ENCODE assay signal across 16 cellular contexts in genomic region chr15:69744421-69745162, GRCh38.
A peak's percentile ranks its signal among the peaks of the same experiment; 100 is the strongest.
DNase-seq lines count a peak whose midpoint lies in the region; ATAC-seq, FAIRE-seq and TF ChIP-seq lines count a peak whose summit lies in the region.
"Had no signal": no experiment of that assay in that cellular context is flagged by ENCODE, and none has a peak within 500 bp of the region (broad histone marks: within the 10 kb centered on the region; RNA-seq: fewer than 3 reads in every experiment).

No MANE protein-coding gene starts in this region.

- H3K4me3 ChIP-seq in HepG2 (replicated peaks in 1 of 3; ENCODE audit: insufficient read depth in 1 of 3, low read depth in 2 of 3, low read length in 3 of 3) = no peak overlapping the region
- no peak overlapping the region for H3K4me3 ChIP-seq in right lobe of liver
- H3K4me3 ChIP-seq in OCI-LY7 (ENCODE audit: low read depth, low read length, poor library complexity, severe bottlenecking) = no peak overlapping the region
- H3K4me3 ChIP-seq in coronary artery = no peak overlapping the region
- H3K4me3 ChIP-seq in Caco-2 (ENCODE audit: low read depth, low read length) = no peak overlapping the region
- H3K4me3 ChIP-seq in GM23248 = no peak overlapping the region
- H3K4me3 ChIP-seq: SJCRH30 had no signal

- no peak overlapping the region for H3K27ac Mint-ChIP-seq in Caco-2 (ENCODE audit: unreplicated experiment)

- no peaks in the 10 kb centered on the region for H3F3A ChIP-seq in GM23248 (ENCODE audit: insufficient read depth)

- no peak for TF ChIP-seq RAD21 in HepG2 (CRISPR knock-in tag; IDR thresholded peaks at IDR 0.05)

- H3K27ac ChIP-seq in HepG2 (ENCODE audit: extremely low read length, insufficient read depth, low read length) (no peak overlapping the region), right lobe of liver (no peak overlapping the region), OCI-LY7 (ENCODE audit: low read depth, low read length, poor library complexity, severe bottlenecking) (no peak overlapping the region), coronary artery (no peak overlapping the region), GM23248 (no peak overlapping the region)
- H3K27ac ChIP-seq: SJCRH30 had no signal

- TF ChIP-seq CTCF in HepG2 (CRISPR knock-in tag; IDR thresholded peaks at IDR 0.05) (no peak), right lobe of liver (IDR thresholded peaks at IDR 0.05) (no peak), OCI-LY7 (conservative IDR thresholded peaks at IDR 0.05; ENCODE audit: low read length) (no peak), coronary artery (IDR thresholded peaks at IDR 0.05) (no peak), Caco-2 (IDR thresholded peaks at IDR 0.05; ENCODE audit: insufficient read depth in 1 of 2, low read depth in 1 of 2, low read length in 1 of 2, severe bottlenecking in 1 of 2, unreplicated experiment in 1 of 2) (no peak)

- H3K36me3 Mint-ChIP-seq in Caco-2 (ENCODE audit: insufficient read depth, unreplicated experiment) = no peaks in the 10 kb centered on the region

- WGBS in HepG2 (ENCODE audit: low lambda C conversion rate) = 22% methylated on average over 5 of the region's 5 CpGs
- 46% methylated on average over 3 of the region's 5 CpGs for WGBS in right lobe of liver (ENCODE audit: insufficient coverage, low coverage, low lambda C conversion rate, missing lambda C conversion rate)
- 24 to 27% methylated on average over 5 of the region's 5 CpGs for WGBS in GM23248 (ENCODE audit: low coverage in 1 of 2, low lambda C conversion rate in 2 of 2, missing lambda C conversion rate in 2 of 2), 2 experiments

- BruUV-seq in HepG2 (replicated peaks; lab: Mats Ljungman, UMichigan) (no TSS peak), OCI-LY7 (replicated peaks; lab: Mats Ljungman, UMichigan) (no TSS peak), Caco-2 (replicated peaks; lab: Mats Ljungman, UMichigan) (no TSS peak)

- no peak for FAIRE-seq in HepG2 (lab: Jason Lieb, UNC)
- FAIRE-seq: H54 had no signal

- H3K9ac ChIP-seq in HepG2 (ENCODE audit: insufficient read depth, low read depth, low read length) (no peak overlapping the region), GM23248 (no peak overlapping the region)

- no peak for TF ChIP-seq POLR2A in HepG2 (IDR thresholded peaks at IDR 0.05; ENCODE audit: insufficient read depth in 1 of 2, low read depth in 2 of 2, low read length in 2 of 2)
- no peak for TF ChIP-seq POLR2A in right lobe of liver (IDR thresholded peaks at IDR 0.05)

- intact Hi-C loops in HepG2 (cut with micrococcal nuclease; ENCODE audit: unreplicated experiment) = no loop called here
- intact Hi-C loops in right lobe of liver (cut with DNase I) = no loop called here
- intact Hi-C loops in OCI-LY7 (cut with micrococcal nuclease; ENCODE audit: unreplicated experiment) = loop anchor here (10.0 kb wide), 1 partner anchor 460 kb away; no protein-coding TSS in a partner anchor
- intact Hi-C loops in Caco-2 (cut with micrococcal nuclease; ENCODE audit: unreplicated experiment) = no loop called here

- H3K9me2 ChIP-seq in OCI-LY7 (ENCODE audit: insufficient read depth, low read length) = no peaks in the 10 kb centered on the region
- no peaks in the 10 kb centered on the region for H3K9me2 ChIP-seq in GM23248 (ENCODE audit: insufficient read depth)

- H3K4me2 ChIP-seq in HepG2 (ENCODE audit: low read depth, low read length) (no peak overlapping the region), OCI-LY7 (ENCODE audit: low read length) (peak overlapping the region; percentile 44), GM23248 (ENCODE audit: unreplicated experiment) (no peak overlapping the region)

- H3K27me3 Mint-ChIP-seq in Caco-2 (ENCODE audit: insufficient read depth, unreplicated experiment) = peaks cover 6% of the 10 kb centered on the region

- no peaks in the 10 kb centered on the region for H3K9me3 ChIP-seq in HepG2 (ENCODE audit: low read length)
- H3K9me3 ChIP-seq in right lobe of liver = no peaks in the 10 kb centered on the region
- H3K9me3 ChIP-seq in OCI-LY7 (ENCODE audit: low read length) = no peaks in the 10 kb centered on the region
- H3K9me3 ChIP-seq in Caco-2 = 0 out of 2 replicates have a peak, but pooled peaks cover 5% of the 10 kb centered on the region
- H3K9me3 ChIP-seq in GM23248 (ENCODE audit: low read depth) = no peaks in the 10 kb centered on the region

- no peak for TF ChIP-seq EP300 in HepG2 (IDR thresholded peaks at IDR 0.05; ENCODE audit: low read depth in 2 of 2, low read length in 2 of 2)
- no peak for TF ChIP-seq EP300 in HepG2 (CRISPR knock-in tag; IDR thresholded peaks at IDR 0.05; ENCODE audit: borderline replicate concordance)

- no peak for ATAC-seq in HepG2
- no peak for ATAC-seq in right lobe of liver
- ATAC-seq in HG02852 (IDR thresholded peaks at IDR 0.05; ENCODE audit: unreplicated experiment) = no peak

- in situ Hi-C loops in HepG2 (cut with HindIII; ENCODE audit: extremely low pct_ligation_motif_present, low pct_unique_long_range_greater_than_20kb) = no loop called here
- in situ Hi-C loops in GM23248 (cut with MboI) = no loop called here

- POLR2A ChIA-PET in HepG2 (lab: Yijun Ruan, JAX) = no interaction called here
- POLR2A ChIA-PET in OCI-LY7 (lab: Charles Lee) = interaction anchor here (0.6 kb wide), 2 partner anchors 114 to 528 kb away, joined by 3 read pairs; no protein-coding TSS in a partner anchor
- POLR2A ChIA-PET in Caco-2 (lab: Charles Lee) = no interaction called here

- no peaks in the 10 kb centered on the region for H3K79me2 ChIP-seq in HepG2 (ENCODE audit: insufficient read depth, low read length)
- no peaks in the 10 kb centered on the region for H3K79me2 ChIP-seq in OCI-LY7 (ENCODE audit: insufficient read depth, low read depth, low read length)
- H3K79me2 ChIP-seq in GM23248 (ENCODE audit: insufficient read depth) = no peaks in the 10 kb centered on the region

- peaks cover 0 to 61% of the 10 kb centered on the region in 2 experiments; a peak in 4 of 5 replicates for H3K27me3 ChIP-seq in HepG2 (ENCODE audit: control insufficient read depth in 1 of 2, insufficient read depth in 2 of 2, low read length in 2 of 2)
- H3K27me3 ChIP-seq in right lobe of liver = no peaks in the 10 kb centered on the region
- H3K27me3 ChIP-seq in Caco-2 (replicated peaks; ENCODE audit: control insufficient read depth, insufficient read depth, low read length) = no peaks in the 10 kb centered on the region
- H3K27me3 ChIP-seq in GM23248 (replicated peaks; ENCODE audit: insufficient read depth) = peaks cover 42% of the 10 kb centered on the region
- H3K27me3 ChIP-seq: SJCRH30 had no signal

- no peaks in the 10 kb centered on the region for H3K36me3 ChIP-seq in HepG2 (replicated peaks in 1 of 2; ENCODE audit: control insufficient read depth in 1 of 2, insufficient read depth in 2 of 2, low read length in 2 of 2)
- H3K36me3 ChIP-seq in right lobe of liver = no peaks in the 10 kb centered on the region
- H3K36me3 ChIP-seq in OCI-LY7 (ENCODE audit: insufficient read depth, low read length) = no peaks in the 10 kb centered on the region
- no peaks in the 10 kb centered on the region for H3K36me3 ChIP-seq in Caco-2 (ENCODE audit: control insufficient read depth, insufficient read depth, low read length)
- H3K36me3 ChIP-seq in GM23248 (ENCODE audit: low read depth) = no peaks in the 10 kb centered on the region
- H3K36me3 ChIP-seq: SJCRH30 had no signal

- H3K4me1 Mint-ChIP-seq in Caco-2 (ENCODE audit: low read depth, unreplicated experiment) = no peaks in the 10 kb centered on the region

- H3K9me3 Mint-ChIP-seq in Caco-2 (ENCODE audit: unreplicated experiment) = no peaks in the 10 kb centered on the region

- H4K20me1 ChIP-seq in HepG2 (ENCODE audit: insufficient read depth, low read length) (no peaks in the 10 kb centered on the region), OCI-LY7 (ENCODE audit: insufficient read depth, low read length) (no peaks in the 10 kb centered on the region), GM23248 (ENCODE audit: insufficient read depth) (no peaks in the 10 kb centered on the region)

- H3K4me3 Mint-ChIP-seq in Caco-2 (ENCODE audit: unreplicated experiment) = no peak overlapping the region

- H3K4me1 ChIP-seq in HepG2 (ENCODE audit: insufficient read depth, low read length) = no peaks in the 10 kb centered on the region
- no peaks in the 10 kb centered on the region for H3K4me1 ChIP-seq in right lobe of liver
- H3K4me1 ChIP-seq in OCI-LY7 (ENCODE audit: insufficient read depth, low read length, poor library complexity, severe bottlenecking) = peaks cover 17% of the 10 kb centered on the region
- no peaks in the 10 kb centered on the region for H3K4me1 ChIP-seq in Caco-2
- H3K4me1 ChIP-seq in GM23248 (ENCODE audit: insufficient read depth) = no peaks in the 10 kb centered on the region

- H2AFZ ChIP-seq in HepG2 (ENCODE audit: low read length) (no peak overlapping the region), OCI-LY7 (ENCODE audit: low read length) (no peak overlapping the region), GM23248 (no peak overlapping the region)

- DNase-seq in HepG2 (ENCODE audit: low spot score) = no peak
- no peak for DNase-seq in right lobe of liver
- DNase-seq in OCI-LY7 (ENCODE audit: low spot score) = peak; percentile 32
- DNase-seq in coronary artery (ENCODE audit: low spot score) = peak; percentile 7
- no peak for DNase-seq in Caco-2
- no peak for DNase-seq in GM23248
- DNase-seq: ACHN; CD8-positive, alpha-beta memory T cell; NCI-H1417; NCI-H1930; NCI-H2171 treated with DMSO at 0.1 percent for 48 hours; OCI-M1; RPMI8226; SJCRH30 had no signal

- CTCF ChIA-PET in HepG2 (lab: Yijun Ruan, JAX; ENCODE audit: low intra/inter-chr PET ratio, low total read pairs) = no interaction called here
- CTCF ChIA-PET in OCI-LY7 (lab: Charles Lee; ENCODE audit: unreplicated experiment) = no interaction called here
- CTCF ChIA-PET in Caco-2 (lab: Charles Lee) = no interaction called here

TF ChIP-seq in HepG2, 621 proteins besides CTCF, POLR2A, EP300 and RAD21 (continues in another document):
- TF ChIP-seq, protein P1, sequence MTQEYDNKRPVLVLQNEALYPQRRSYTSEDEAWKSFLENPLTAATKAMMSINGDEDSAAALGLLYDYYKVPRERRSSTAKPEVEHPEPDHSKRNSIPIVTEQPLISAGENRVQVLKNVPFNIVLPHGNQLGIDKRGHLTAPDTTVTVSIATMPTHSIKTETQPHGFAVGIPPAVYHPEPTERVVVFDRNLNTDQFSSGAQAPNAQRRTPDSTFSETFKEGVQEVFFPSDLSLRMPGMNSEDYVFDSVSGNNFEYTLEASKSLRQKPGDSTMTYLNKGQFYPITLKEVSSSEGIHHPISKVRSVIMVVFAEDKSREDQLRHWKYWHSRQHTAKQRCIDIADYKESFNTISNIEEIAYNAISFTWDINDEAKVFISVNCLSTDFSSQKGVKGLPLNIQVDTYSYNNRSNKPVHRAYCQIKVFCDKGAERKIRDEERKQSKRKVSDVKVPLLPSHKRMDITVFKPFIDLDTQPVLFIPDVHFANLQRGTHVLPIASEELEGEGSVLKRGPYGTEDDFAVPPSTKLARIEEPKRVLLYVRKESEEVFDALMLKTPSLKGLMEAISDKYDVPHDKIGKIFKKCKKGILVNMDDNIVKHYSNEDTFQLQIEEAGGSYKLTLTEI (CRISPR knock-in tag; conservative IDR thresholded peaks at IDR 0.05) = no peak

Comparison
In these comparisons a context has a peak if more than half of its experiments do, and no peak if none do; other contexts are left out.
1. DNase-seq: peak in OCI-LY7 (single experiment) and coronary artery (single experiment); none in HepG2 (single experiment), right lobe of liver (0 of 3), Caco-2 (0 of 2) and GM23248 (single experiment).